Comparison of ENCODE assay signal across 1 cellular context in genomic region chr9:38018230-38018963, GRCh38.
TF ChIP-seq lines count a peak whose summit lies in the region.

No MANE protein-coding gene starts in this region.

TF ChIP-seq in GM23338, 12 proteins besides CTCF, POLR2A, EP300 and RAD21 (continued from another document):
- TF ChIP-seq STAT1 (IDR thresholded peaks at IDR 0.05; ENCODE audit: unreplicated experiment) (no peak), ZNF114 (CRISPR knock-in tag; IDR thresholded peaks at IDR 0.05) (no peak), REST (IDR thresholded peaks at IDR 0.05; ENCODE audit: unreplicated experiment) (no peak), ETS1 (IDR thresholded peaks at IDR 0.05) (no peak), EZH2 (IDR thresholded peaks at IDR 0.05; ENCODE audit: low read depth, unreplicated experiment) (no peak), NANOG (IDR thresholded peaks at IDR 0.05; ENCODE audit: borderline replicate concordance) (no peak), JUNB (IDR thresholded peaks at IDR 0.05; ENCODE audit: unreplicated experiment) (no peak), ZNF331 (CRISPR knock-in tag; IDR thresholded peaks at IDR 0.05; ENCODE audit: low read depth) (no peak)
